Comparison of ENCODE assay signal across 9 cellular contexts in the genomic region with DNA sequence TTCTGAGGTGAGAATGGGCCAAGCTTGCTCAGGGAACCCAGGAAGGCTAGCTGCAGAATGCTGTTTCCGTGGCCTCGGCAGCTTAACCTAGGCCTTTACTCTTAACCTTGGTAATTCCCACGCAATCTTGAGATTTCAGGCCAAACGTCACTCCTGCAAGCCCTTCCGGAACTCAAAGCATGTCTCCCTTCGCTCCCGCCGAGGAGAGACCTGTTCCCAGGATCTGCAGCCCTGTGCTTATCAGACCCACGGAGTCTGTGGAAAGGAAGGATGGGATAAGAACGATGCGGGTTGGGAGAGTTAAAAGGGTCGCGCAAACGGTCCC. TPM values are rescaled to one million over a fixed set of nuclear protein-coding genes. Genes with fewer than 3 reads are reported as not detected.
DNase-seq lines count a peak whose midpoint lies in the region; ATAC-seq and TF ChIP-seq lines count a peak whose summit lies in the region.
"Had no signal": no experiment of that assay in that cellular context is flagged by ENCODE, and none has a peak within 500 bp of the region (broad histone marks: within the 10 kb centered on the region; RNA-seq: fewer than 3 reads in every experiment).

No MANE protein-coding gene starts in this region.

- H3K79me2 ChIP-seq in PC-9 (ENCODE audit: low read depth), result no peaks in the 10 kb centered on the region

- H2AFZ ChIP-seq in PC-9, result peak overlapping the region; percentile 85
- no peak overlapping the region for H2AFZ ChIP-seq in neuronal stem cell (ENCODE audit: low read length)

- H2BK120ac ChIP-seq in neuronal stem cell (ENCODE audit: low read depth, low read length), result no peak overlapping the region

- peak overlapping the region; percentile 59 for H3K18ac ChIP-seq in neuronal stem cell (ENCODE audit: low read length)

- no peaks in the 10 kb centered on the region for H3K9me2 ChIP-seq in PC-9 (ENCODE audit: insufficient read depth)

- no peak overlapping the region for H4K8ac ChIP-seq in neuronal stem cell (ENCODE audit: low read depth, low read length)

- H3K4me2 ChIP-seq in PC-9, result peak overlapping the region; percentile 82
- no peak overlapping the region for H3K4me2 ChIP-seq in neuronal stem cell (ENCODE audit: insufficient read depth, low read length, poor library complexity, severe bottlenecking)
- H3K4me2 ChIP-seq: KMS-11 had no signal

- POLR2A ChIA-PET in BJ (lab: Charles Lee) (no interaction called here), PC-9 (lab: Charles Lee; ENCODE audit: unreplicated experiment) (no interaction called here)

- no peaks in the 10 kb centered on the region; the same call in 1 of the 2 replicates for H3F3A ChIP-seq in PC-9 (ENCODE audit: insufficient read depth, low read depth)

- H3K9me3 ChIP-seq in PC-9 (ENCODE audit: insufficient read depth, low read depth), result peaks cover 6% of the 10 kb centered on the region; the same call in 1 of the 2 replicates
- H3K9me3 ChIP-seq in neuronal stem cell (replicated peaks in 1 of 2; ENCODE audit: control insufficient read depth in 2 of 2, insufficient read depth in 1 of 2, low read depth in 1 of 2, low read length in 2 of 2), result peaks cover 4 to 16% of the 10 kb centered on the region in 2 donors

- H3K27ac ChIP-seq in PC-9 (no peak overlapping the region), neuronal stem cell (replicated peaks; ENCODE audit: low read length) (no peak overlapping the region)
- H3K27ac ChIP-seq: KMS-11 had no signal

- TF ChIP-seq CTCF in BJ (IDR thresholded peaks at IDR 0.05; ENCODE audit: insufficient read depth, low read depth, low read length) (no peak), PC-9 (conservative IDR thresholded peaks at IDR 0.05) (no peak), epithelial cell of esophagus (IDR thresholded peaks at IDR 0.05; ENCODE audit: insufficient read depth, low read depth, low read length, missing control alignments) (no peak)

- CTCF ChIA-PET in BJ (lab: Yijun Ruan, JAX), result no interaction called here
- CTCF ChIA-PET in PC-9 (lab: Charles Lee), result no interaction called here

- H3K36me3 ChIP-seq in BJ (ENCODE audit: control insufficient read depth, insufficient read depth, low read length) (0 out of 2 replicates have a peak, but pooled peaks cover 2% of the 10 kb centered on the region), PC-9 (ENCODE audit: low read depth) (no peaks in the 10 kb centered on the region), neuronal stem cell (replicated peaks in 1 of 2; ENCODE audit: control insufficient read depth in 2 of 2, insufficient read depth in 2 of 2, low read length in 2 of 2) (no peaks in the 10 kb centered on the region)

- BruUV-seq in PC-9 (replicated peaks; lab: Mats Ljungman, UMichigan), result TSS peak; percentile 88

- no peak overlapping the region for H4K91ac ChIP-seq in neuronal stem cell (ENCODE audit: low read depth, low read length, poor library complexity)

- ATAC-seq in GM19467 (IDR thresholded peaks at IDR 0.05; ENCODE audit: unreplicated experiment), result no peak

- no peak overlapping the region for H3K14ac ChIP-seq in neuronal stem cell (ENCODE audit: low read length)

- H3K4ac ChIP-seq in neuronal stem cell (ENCODE audit: low read length), result no peak overlapping the region

- H2BK12ac ChIP-seq in neuronal stem cell (ENCODE audit: low read length), result no peak overlapping the region

- peaks cover 1% of the 10 kb centered on the region; the same call in 1 of the 2 replicates for H3K27me3 ChIP-seq in BJ (ENCODE audit: control insufficient read depth, insufficient read depth, low read length)
- H3K27me3 ChIP-seq in PC-9 (ENCODE audit: insufficient read depth, low read depth), result peaks cover 3% of the 10 kb centered on the region; the same call in 1 of the 2 replicates
- H3K27me3 ChIP-seq in neuronal stem cell (ENCODE audit: control insufficient read depth in 3 of 3, insufficient read depth in 3 of 3, low read depth in 1 of 3, low read length in 3 of 3), result peaks cover 0 to 11% (median 0%) of the 10 kb centered on the region in 3 experiments

- peak overlapping the region; percentile 58 for H3K4me3 ChIP-seq in BJ (ENCODE audit: low read depth, low read length)
- peak overlapping the region; percentile 61 for H3K4me3 ChIP-seq in PC-9
- peak overlapping the region; percentile 72 for H3K4me3 ChIP-seq in epithelial cell of esophagus (ENCODE audit: low read length)
- no peak overlapping the region for H3K4me3 ChIP-seq in neuronal stem cell (ENCODE audit: low read length in 2 of 2)

- H3K79me1 ChIP-seq in neuronal stem cell (ENCODE audit: low read depth, low read length), result no peaks in the 10 kb centered on the region

- DNase-seq in BJ (ENCODE audit: low read depth) (no peak), PC-9 (no peak), epithelial cell of esophagus (ENCODE audit: low read depth) (no peak), neuronal stem cell (ENCODE audit: low spot score) (no peak), cortex of kidney (lab: John Stamatoyannopoulos, UW) (no peak), mesenteric fat pad (ENCODE audit: low spot score) (no peak), occipital lobe (lab: John Stamatoyannopoulos, UW) (no peak)

- no peak overlapping the region for H2BK5ac ChIP-seq in neuronal stem cell (ENCODE audit: low read length)

- H3K23ac ChIP-seq in neuronal stem cell (ENCODE audit: low read depth, low read length, poor library complexity), result no peak overlapping the region

- 100% methylated on average over 2 of the region's 14 CpGs; no CpG with 5 or more reads in 1 of the 2 donors for WGBS in neuronal stem cell (ENCODE audit: extremely low coverage in 2 of 2, insufficient read length in 2 of 2, insufficient replicate concordance in 1 of 2), 2 donors

- peak overlapping the region; percentile 30 for H2BK15ac ChIP-seq in neuronal stem cell (ENCODE audit: low read length)

- H3K4me1 ChIP-seq in PC-9 (replicated peaks; ENCODE audit: insufficient read depth), result no peaks in the 10 kb centered on the region
- H3K4me1 ChIP-seq in neuronal stem cell (ENCODE audit: control insufficient read depth in 2 of 2, insufficient read depth in 1 of 2, low read depth in 1 of 2, low read length in 2 of 2), result peaks cover 0 to 2% of the 10 kb centered on the region in 2 donors

- H2AK5ac ChIP-seq in neuronal stem cell (ENCODE audit: low read depth, low read length), result no peak overlapping the region

- no peaks in the 10 kb centered on the region for H4K20me1 ChIP-seq in PC-9 (ENCODE audit: insufficient read depth)

- intact Hi-C loops in PC-9 (cut with micrococcal nuclease; ENCODE audit: unreplicated experiment), result loop anchor here (1.0 kb wide), 1 partner anchor 35 kb away; no protein-coding TSS in a partner anchor

- no peak overlapping the region for H3K9ac ChIP-seq in neuronal stem cell (ENCODE audit: low read depth, low read length, poor library complexity)
- H3K9ac ChIP-seq: KMS-11 had no signal

RNA-seq across cellular contexts. Expression of a gene that starts 0.5 kb away (rescaled TPM):
- 2.0 and 3.7 TPM in 2 replicates for polyA plus RNA-seq in BJ (2011; rRNA removed)
- 2.1 and 3.1 TPM in 2 replicates for polyA minus RNA-seq in BJ (2011; rRNA and poly(A)+ RNA removed)
- total RNA-seq in PC-9 (2021) (2.3 and 4.5 TPM in 2 replicates), mesenteric fat pad (4.2 TPM), occipital lobe (9.8 TPM)
- polyA plus RNA-seq in neuronal stem cell (2013, experiment 1 of 2), result 0.32 TPM
- polyA plus RNA-seq in neuronal stem cell (2013, experiment 2 of 2), result 0.25 TPM

RNA-seq across cellular contexts. Expression of a gene that starts 33.9 kb away (rescaled TPM):
- polyA plus RNA-seq in BJ (2011; rRNA removed), result 3.1 and 4.4 TPM in 2 replicates
- 1.2 and 3.8 TPM in 2 replicates for polyA minus RNA-seq in BJ (2011; rRNA and poly(A)+ RNA removed)
- 10.3 TPM in 2 replicates for total RNA-seq in PC-9 (2021)
- 25.0 TPM for polyA plus RNA-seq in neuronal stem cell (2013, experiment 1 of 2)
- polyA plus RNA-seq in neuronal stem cell (2013, experiment 2 of 2), result 24.4 TPM
- total RNA-seq in mesenteric fat pad, result 4.6 TPM
- 14.3 TPM for total RNA-seq in occipital lobe

RNA-seq across cellular contexts. Expression of a gene that starts 38.1 kb away (rescaled TPM):
- 0.01 TPM in 1 of 2 replicates, not detected in the other for polyA plus RNA-seq in BJ (2011; rRNA removed)
- polyA minus RNA-seq in BJ (2011; rRNA and poly(A)+ RNA removed), result under 0.01 TPM in 1 of 2 replicates, not detected in the other
- total RNA-seq in PC-9 (2021) (0.11 TPM in 1 of 2 replicates, not detected in the other), mesenteric fat pad (0.26 TPM), occipital lobe (0.16 TPM)
- polyA plus RNA-seq in neuronal stem cell (2013, experiment 1 of 2), result 0.03 TPM
- polyA plus RNA-seq in neuronal stem cell (2013, experiment 2 of 2), result 0.04 TPM

RNA-seq across cellular contexts. Expression of a gene that starts 42.5 kb away (rescaled TPM):
- polyA plus RNA-seq in BJ (2011; rRNA removed), result 0.13 and 0.23 TPM in 2 replicates
- 0.19 TPM in 1 of 2 replicates, not detected in the other for polyA minus RNA-seq in BJ (2011; rRNA and poly(A)+ RNA removed)
- 0.28 and 0.48 TPM in 2 replicates for total RNA-seq in PC-9 (2021)
- polyA plus RNA-seq in neuronal stem cell (2013, experiment 1 of 2), result 0.06 TPM
- polyA plus RNA-seq in neuronal stem cell (2013, experiment 2 of 2), result 0.10 TPM
- total RNA-seq in mesenteric fat pad, result 0.22 TPM
- total RNA-seq in occipital lobe, result not detected

Comparison
In these comparisons a context has a peak if more than half of its experiments do, and no peak if none do; other contexts are left out.
1. H3K4me3 ChIP-seq: peak in BJ (single experiment), PC-9 (single experiment) and epithelial cell of esophagus (single experiment); none in neuronal stem cell (0 of 2).